In genomic region chr17:13002761-13003453, GRCh38 we compare ENCODE assay signal across 9 cellular contexts. TPM values are rescaled to one million over a fixed set of nuclear protein-coding genes. Genes with fewer than 3 reads are reported as not detected.
A peak's percentile ranks its signal among the peaks of the same experiment; 100 is the strongest.
DNase-seq lines count a peak whose midpoint lies in the region; ATAC-seq and TF ChIP-seq lines count a peak whose summit lies in the region.
"Had no signal": no experiment of that assay in that cellular context is flagged by ENCODE, and none has a peak within 500 bp of the region (broad histone marks: within the 10 kb centered on the region; RNA-seq: fewer than 3 reads in every experiment).

No MANE protein-coding gene starts in this region.

- H3K27ac Mint-ChIP-seq in T-cell (no peak overlapping the region), MCF 10A (ENCODE audit: low read depth, unreplicated experiment) (no peak overlapping the region), immature natural killer cell (no peak overlapping the region)

- no peaks in the 10 kb centered on the region for H3K9me3 ChIP-seq in Karpas-422 (ENCODE audit: low read length)
- H3K9me3 ChIP-seq: BLaER1 treated with 17β-estradiol and CSF1 and Interleukin-3, amounts not matched to agents 10 nM and 100 nM had no signal

- H3K36me3 Mint-ChIP-seq in T-cell (peaks cover 35% of the 10 kb centered on the region), MCF 10A (ENCODE audit: insufficient read depth, unreplicated experiment) (peaks cover 63% of the 10 kb centered on the region), immature natural killer cell (peaks cover 12 to 33% (median 15%) of the 10 kb centered on the region in 3 donors)

- H3K9me3 Mint-ChIP-seq in T-cell (no peaks in the 10 kb centered on the region), MCF 10A (ENCODE audit: unreplicated experiment) (no peaks in the 10 kb centered on the region), immature natural killer cell (no peaks in the 10 kb centered on the region)

- H3K9me2 ChIP-seq in Karpas-422 (replicated peaks; ENCODE audit: insufficient read depth, low read length): no peaks in the 10 kb centered on the region

- ATAC-seq in T-cell (replicated peaks in 1 of 4) (peak; percentile 32 to 51 (median 42)), HG03571 (IDR thresholded peaks at IDR 0.05; ENCODE audit: unreplicated experiment) (no peak)

- no peaks in the 10 kb centered on the region for H4K20me1 ChIP-seq in Karpas-422 (ENCODE audit: insufficient read depth, low read depth, low read length)

- no peak overlapping the region for H2AFZ ChIP-seq in Karpas-422 (ENCODE audit: low read length)

- no peak overlapping the region for H3K4me2 ChIP-seq in Karpas-422 (ENCODE audit: low read depth, low read length, poor library complexity, severe bottlenecking)
- H3K4me2 ChIP-seq: BLaER1 treated with 17β-estradiol and CSF1 and Interleukin-3, amounts not matched to agents 10 nM and 100 nM had no signal

- POLR2A ChIA-PET in T-cell (lab: Charles Lee) (no interaction called here), MCF 10A (lab: Yijun Ruan, JAX) (interaction anchor here (2.0 kb wide), 1 partner anchor 15 kb away, joined by 6 read pairs; the partner anchor contains the start of gene ELAC2)

- H3K4me1 ChIP-seq in Karpas-422 (ENCODE audit: low read length): no peaks in the 10 kb centered on the region

- H3K27ac ChIP-seq in Karpas-422 (ENCODE audit: low read length): no peak overlapping the region
- H3K27ac ChIP-seq: BLaER1 treated with 17β-estradiol and CSF1 and Interleukin-3, amounts not matched to agents 10 nM and 100 nM had no signal

- H3K9ac ChIP-seq in Karpas-422 (ENCODE audit: low read length): no peak overlapping the region

- peaks cover 43% of the 10 kb centered on the region for H3K36me3 ChIP-seq in Karpas-422 (ENCODE audit: insufficient read depth, low read length)

- H3K27me3 Mint-ChIP-seq in T-cell: no peaks in the 10 kb centered on the region
- H3K27me3 Mint-ChIP-seq in MCF 10A (ENCODE audit: insufficient read depth, unreplicated experiment): no peaks in the 10 kb centered on the region
- H3K27me3 Mint-ChIP-seq in immature natural killer cell (ENCODE audit: low read depth in 3 of 3): no peaks in the 10 kb centered on the region

- DNase-seq in DMS53 (lab: John Stamatoyannopoulos, UW) (peak; percentile 57), DMS53 treated with DMSO at 0.1 percent for 48 hours (lab: John Stamatoyannopoulos, UW; ENCODE audit: unreplicated experiment) (no peak), Karpas-422 (peak; percentile 80), T-cell (peak in 22 of 34 experiments; percentile 9 to 48 (median 26)), MCF 10A (ENCODE audit: unreplicated experiment) (peak; percentile 78), immature natural killer cell (peak; percentile 21 to 45 (median 32))
- peak; percentile 55 for DNase-seq in stimulated activated CD4-positive, alpha-beta T cell treated with anti-CD3 and anti-CD28 coated beads, Interleukin-12 subunit alpha, Interleukin-12 subunit beta, amount 100 ng/mL, for 4 hours

- no peak overlapping the region for H3K4me3 ChIP-seq in Karpas-422 (ENCODE audit: low read length)
- H3K4me3 ChIP-seq: BLaER1 treated with 17β-estradiol and CSF1 and Interleukin-3, amounts not matched to agents 10 nM and 100 nM had no signal

- H3K4me1 Mint-ChIP-seq in T-cell: peaks cover 0 to 3% (median 2%) of the 10 kb centered on the region in 3 donors
- H3K4me1 Mint-ChIP-seq in MCF 10A (ENCODE audit: insufficient read depth, unreplicated experiment): no peaks in the 10 kb centered on the region
- peaks cover 0 to 11% of the 10 kb centered on the region in 2 donors for H3K4me1 Mint-ChIP-seq in immature natural killer cell

- no peaks in the 10 kb centered on the region for H3K27me3 ChIP-seq in Karpas-422 (ENCODE audit: low read length)
- H3K27me3 ChIP-seq: BLaER1 treated with 17β-estradiol and CSF1 and Interleukin-3, amounts not matched to agents 10 nM and 100 nM had no signal

- no TSS peak for BruUV-seq in MCF 10A (replicated peaks; lab: Mats Ljungman, UMichigan)

- peaks cover 10% of the 10 kb centered on the region; the same call in 1 of the 2 replicates for H3K79me2 ChIP-seq in Karpas-422 (ENCODE audit: low read length)

- H3K4me3 Mint-ChIP-seq in T-cell (no peak overlapping the region), MCF 10A (ENCODE audit: unreplicated experiment) (no peak overlapping the region), immature natural killer cell (no peak overlapping the region)

- CTCF ChIA-PET in T-cell (lab: Charles Lee): interaction anchor here (1.0 to 3.8 kb wide), 4 partner anchors 15 to 27 kb away, joined by 3 to 16 read pairs (median 4); partner anchors contain the start of gene ELAC2 (in 1 of the 2)
- CTCF ChIA-PET in MCF 10A (lab: Yijun Ruan, JAX): interaction anchor here (0.5 to 5.9 kb wide), 45 partner anchors 10 to 1080 kb away, joined by 3 to 82 read pairs (median 4); partner anchors contain the start of genes ELAC2 and ZNF18

- peak; percentile 78 for TF ChIP-seq CTCF in MCF 10A (IDR thresholded peaks at IDR 0.05; ENCODE audit: unreplicated experiment)

- intact Hi-C loops in MCF 10A (cut with micrococcal nuclease): loop anchor here (1.0 to 10.0 kb wide), 4 partner anchors 75 to 822 kb away; no protein-coding TSS in a partner anchor

RNA-seq across cellular contexts. Expression of gene ELAC2, which starts 14.9 kb away (rescaled TPM):
- total RNA-seq in Karpas-422 (2014; rRNA removed; shearing (Covaris generic); ENCODE audit: low replicate concordance): 126 and 127 TPM in 2 replicates
- total RNA-seq in T-cell: 10 to 100 TPM; 62.5 to 71.6 (median 66.4) TPM
- total RNA-seq in MCF 10A (2022): 67.1 and 67.4 TPM in 2 replicates
- polyA plus RNA-seq in immature natural killer cell: 10 to 100 TPM; 30.7 to 61.2 (median 38.6) TPM
